In the genomic region with DNA sequence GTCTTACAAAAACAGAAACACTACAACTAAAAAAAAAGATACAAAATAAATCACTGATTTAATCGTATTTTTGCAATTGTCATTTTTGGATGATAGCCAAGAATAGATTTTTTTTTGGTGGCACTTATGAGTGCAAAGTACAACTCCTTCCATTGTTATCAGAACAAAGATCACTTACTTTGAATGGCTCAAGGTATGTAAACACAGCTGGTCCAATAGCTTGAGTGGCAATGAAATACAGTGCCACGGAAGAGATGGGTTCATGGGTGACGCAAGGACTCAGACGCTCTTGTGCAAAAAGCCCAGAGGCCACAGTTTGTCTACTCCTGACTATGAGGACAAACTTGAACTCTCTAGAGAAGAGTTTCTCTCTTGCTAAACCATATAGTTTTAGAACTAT, we compare ENCODE assay signal across 18 cellular contexts.
A peak's percentile ranks its signal among the peaks of the same experiment; 100 is the strongest.
DNase-seq lines count a peak whose midpoint lies in the region; ATAC-seq, FAIRE-seq and TF ChIP-seq lines count a peak whose summit lies in the region.
"Had no signal": no experiment of that assay in that cellular context is flagged by ENCODE, and none has a peak within 500 bp of the region (broad histone marks: within the 10 kb centered on the region; RNA-seq: fewer than 3 reads in every experiment).

No MANE protein-coding gene starts in this region.

- no peak overlapping the region for H3K9ac ChIP-seq in K562 (ENCODE audit: insufficient read depth in 1 of 2, low read depth in 2 of 2, low read length in 2 of 2)

- TF ChIP-seq CTCF in K562 (IDR thresholded peaks at IDR 0.05 in 2 of 3, conservative IDR thresholded peaks at IDR 0.05 in 1 of 3; ENCODE audit: insufficient read depth in 2 of 3, low read depth in 1 of 3, low read length in 3 of 3), result no peak
- no peak for TF ChIP-seq CTCF in GM13976 (IDR thresholded peaks at IDR 0.05; ENCODE audit: borderline replicate concordance, control extremely low read depth, extremely low read depth, insufficient read depth, missing control alignments)

- no peaks in the 10 kb centered on the region for H3K9me3 ChIP-seq in K562 (replicated peaks; ENCODE audit: control insufficient read depth, insufficient read depth, low read depth, low read length)

- POLR2A ChIA-PET in K562 (lab: Yijun Ruan, JAX), result no interaction called here

- no peak for FAIRE-seq in K562 (lab: Jason Lieb, UNC)

- no peak overlapping the region for H3K4me2 ChIP-seq in K562 (ENCODE audit: insufficient read depth, low read length)

- no peak overlapping the region for H3K27ac Mint-ChIP-seq in effector memory CD8-positive, alpha-beta T cell
- H3K27ac Mint-ChIP-seq: dendritic cell treated with granulocyte-macrophage colony-stimulating factor and Interleukin-4, amounts not matched to agents 40 ng/mL and 50 ng/mL, for 4 days had no signal

- H3K4me1 Mint-ChIP-seq in effector memory CD8-positive, alpha-beta T cell (ENCODE audit: low read depth in 2 of 2), result no peaks in the 10 kb centered on the region

- ATAC-seq in K562 (no peak), HG03457 (IDR thresholded peaks at IDR 0.05; ENCODE audit: unreplicated experiment) (no peak)
- ATAC-seq in effector memory CD8-positive, alpha-beta T cell (replicated peaks), result no peak

- H3K27me3 Mint-ChIP-seq in effector memory CD8-positive, alpha-beta T cell, result no peaks in the 10 kb centered on the region
- H3K27me3 Mint-ChIP-seq: dendritic cell treated with granulocyte-macrophage colony-stimulating factor and Interleukin-4, amounts not matched to agents 40 ng/mL and 50 ng/mL, for 4 days had no signal

- no peak overlapping the region for H2AFZ ChIP-seq in K562 (ENCODE audit: low read depth, low read length)

- no peaks in the 10 kb centered on the region for H3K36me3 Mint-ChIP-seq in effector memory CD8-positive, alpha-beta T cell (ENCODE audit: insufficient read depth)

- peaks cover 0 to 5% of the 10 kb centered on the region in 2 donors for H3K9me3 Mint-ChIP-seq in effector memory CD8-positive, alpha-beta T cell

- no peak for TF ChIP-seq EP300 in K562 (IDR thresholded peaks at IDR 0.05; ENCODE audit: low read length)

- no peak overlapping the region for H3K4me3 Mint-ChIP-seq in effector memory CD8-positive, alpha-beta T cell
- H3K4me3 Mint-ChIP-seq: dendritic cell treated with granulocyte-macrophage colony-stimulating factor and Interleukin-4, amounts not matched to agents 40 ng/mL and 50 ng/mL, for 4 days had no signal

- TF ChIP-seq RAD21 in K562 (CRISPR knock-in tag; conservative IDR thresholded peaks at IDR 0.05 in 1 of 2, IDR thresholded peaks at IDR 0.05 in 1 of 2), result no peak

- no peak overlapping the region for H3K27ac ChIP-seq in K562 (ENCODE audit: extremely low read depth, low read depth, low read length)
- H3K27ac ChIP-seq: 22Rv1 had no signal

- no peaks in the 10 kb centered on the region for H4K20me1 ChIP-seq in K562 (replicated peaks; ENCODE audit: control insufficient read depth, insufficient read depth, low read length)

- DNase-seq in NCI-H2227 (lab: John Stamatoyannopoulos, UW; ENCODE audit: unreplicated experiment) (peak; percentile 21), NCI-H2227 treated with DMSO at 0.1 percent for 48 hours (lab: John Stamatoyannopoulos, UW) (no peak), NCI-H2171 (lab: John Stamatoyannopoulos, UW) (peak; percentile 19), K562 (ENCODE audit: extremely low read depth in 1 of 4, low spot score in 3 of 4) (no peak), AG20443 (ENCODE audit: low spot score) (no peak), GM13976 (ENCODE audit: low spot score) (no peak)
- no peak for DNase-seq in effector memory CD8-positive, alpha-beta T cell
- DNase-seq: activated CD4-positive, CD25-positive, alpha-beta regulatory T cell treated with anti-CD3 and anti-CD28 coated beads, Interleukin-2, amount 50 U/mL, for 72 hours; activated CD8-positive, alpha-beta memory T cell treated with anti-CD3 and anti-CD28 coated beads, Interleukin-2, amount 50 U/mL, for 4 hours; activated naive CD4-positive, alpha-beta T cell treated with anti-CD3 and anti-CD28 coated beads, Interleukin-2, amount 50 U/mL, for 16 hours; hippocampal formation; Karpas-422; posterior cingulate gyrus; stimulated activated naive CD4-positive, alpha-beta T cell treated with Interleukin-2 at 50 U/mL for 16 hours; T-helper 1 cell had no signal

- H3K4me1 ChIP-seq in K562 (replicated peaks in 1 of 2; ENCODE audit: control insufficient read depth in 2 of 2, insufficient read depth in 2 of 2, low read length in 2 of 2), result peaks cover 0 to 24% of the 10 kb centered on the region in 2 experiments; a peak in 4 of 5 replicates

- no peak overlapping the region for H3K4me3 ChIP-seq in K562

- in situ Hi-C loops in K562 (cut with MboI), result no loop called here
- in situ Hi-C loops in GM13976 (cut with MboI; ENCODE audit: low sequenced_read_pairs, unreplicated experiment), result no loop called here

- intact Hi-C loops in K562 (cut with micrococcal nuclease), result loop anchor here (5.0 kb wide), 1 partner anchor 171 kb away; no protein-coding TSS in a partner anchor

- no peaks in the 10 kb centered on the region for H3K79me2 ChIP-seq in K562 (ENCODE audit: control insufficient read depth, insufficient read depth, low read length)

- no peak for TF ChIP-seq POLR2A in K562 (conservative IDR thresholded peaks at IDR 0.05)

- H3K36me3 ChIP-seq in K562 (ENCODE audit: control insufficient read depth, insufficient read depth, low read length), result no peaks in the 10 kb centered on the region

- H3K9me1 ChIP-seq in K562 (ENCODE audit: control insufficient read depth, insufficient read depth, low read length), result no peaks in the 10 kb centered on the region

- no peaks in the 10 kb centered on the region for H3K27me3 ChIP-seq in K562 (ENCODE audit: control insufficient read depth in 2 of 2, insufficient read depth in 2 of 2, low read length in 2 of 2)

- CTCF ChIA-PET in K562 (lab: Yijun Ruan, JAX; ENCODE audit: low intra/inter-chr PET ratio), result no interaction called here

- BruUV-seq in K562 (replicated peaks; lab: Mats Ljungman, UMichigan), result no TSS peak

- 75% methylated on average over 4 of the region's 4 CpGs for WGBS in K562 (ENCODE audit: insufficient coverage, low coverage, missing lambda C conversion rate)

TF ChIP-seq in K562, 482 proteins besides CTCF, POLR2A, EP300 and RAD21:
- peak; percentile 56 for TF ChIP-seq NFIC (IDR thresholded peaks at IDR 0.05)
- TF ChIP-seq, protein P1, sequence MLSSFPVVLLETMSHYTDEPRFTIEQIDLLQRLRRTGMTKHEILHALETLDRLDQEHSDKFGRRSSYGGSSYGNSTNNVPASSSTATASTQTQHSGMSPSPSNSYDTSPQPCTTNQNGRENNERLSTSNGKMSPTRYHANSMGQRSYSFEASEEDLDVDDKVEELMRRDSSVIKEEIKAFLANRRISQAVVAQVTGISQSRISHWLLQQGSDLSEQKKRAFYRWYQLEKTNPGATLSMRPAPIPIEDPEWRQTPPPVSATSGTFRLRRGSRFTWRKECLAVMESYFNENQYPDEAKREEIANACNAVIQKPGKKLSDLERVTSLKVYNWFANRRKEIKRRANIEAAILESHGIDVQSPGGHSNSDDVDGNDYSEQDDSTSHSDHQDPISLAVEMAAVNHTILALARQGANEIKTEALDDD (IDR thresholded peaks at IDR 0.05), result no peak

Comparison
In these comparisons a context has a peak if more than half of its experiments do, and no peak if none do; other contexts are left out.
1. DNase-seq: peak in NCI-H2227 (single experiment) and NCI-H2171 (single experiment); none in NCI-H2227 treated with DMSO at 0.1 percent for 48 hours (single experiment), K562 (0 of 4), AG20443 (single experiment), effector memory CD8-positive, alpha-beta T cell (0 of 3) and GM13976 (single experiment).